37 cellular contexts compared by ENCODE assay signal in genomic region chr4:24968992-24969391, GRCh38. TPM values are rescaled to one million over a fixed set of nuclear protein-coding genes. Genes with fewer than 3 reads are reported as not detected.
"Had no signal": no experiment of that assay in that cellular context is flagged by ENCODE, and none has a peak within 500 bp of the region (broad histone marks: within the 10 kb centered on the region; RNA-seq: fewer than 3 reads in every experiment).

No MANE protein-coding gene starts in this region.

- H3K9me3 Mint-ChIP-seq: activated naive CD4-positive, alpha-beta T cell treated with anti-CD3 and anti-CD28 coated beads, Interleukin-2, amount 50 U/mL, for 24 hours; dendritic cell treated with granulocyte-macrophage colony-stimulating factor and Interleukin-4, amounts not matched to agents 40 ng/mL and 50 ng/mL, for 4 days had no signal

- H3K27ac Mint-ChIP-seq: activated CD4-positive, alpha-beta memory T cell treated with anti-CD3 and anti-CD28 coated beads for 36 hours; activated CD4-positive, alpha-beta T cell treated with anti-CD3 and anti-CD28 coated beads for 36 hours; activated CD4-positive, alpha-beta T cell treated with anti-CD3 and anti-CD28 coated beads, Interleukin-2, amount 10 ng/mL, durations not matched to agents 24 days and 14 days; activated CD8-positive, alpha-beta memory T cell treated with anti-CD3 and anti-CD28 coated beads, Interleukin-2, amount 10 ng/mL, durations not matched to agents 7 days and 5 days; activated CD8-positive, alpha-beta T cell treated with anti-CD3 and anti-CD28 coated beads, Interleukin-2, amount 10 ng/mL, durations not matched to agents 7 days and 5 days; activated naive CD4-positive, alpha-beta T cell treated with anti-CD3 and anti-CD28 coated beads for 36 hours; activated naive CD4-positive, alpha-beta T cell treated with anti-CD3 and anti-CD28 coated beads, Interleukin-2, amount 50 U/mL, for 24 hours; activated naive CD8-positive, alpha-beta T cell treated with anti-CD3 and anti-CD28 coated beads for 36 hours; activated naive CD8-positive, alpha-beta T cell treated with anti-CD3 and anti-CD28 coated beads, Interleukin-2, amount 50 U/mL, for 24 hours; activated T-helper 1 cell treated with anti-CD3 and anti-CD28 coated beads, Interleukin-12 subunit alpha, Interleukin-12 subunit beta, Interleukin-2, Interleukin-4 antibody, amounts not matched to agents 30 ng/mL and 10 ng/mL and 1 ng/mL, durations not matched to agents 14 hours and 24 hours and 36 hours; activated T-helper 2 cell treated with anti-CD3 and anti-CD28 coated beads, Interferon-gamma antibody, Interleukin-2, Interleukin-4, amounts not matched to agents 10 μg/mL and 5 μg/mL and 100 μg/mL, durations not matched to agents 14 hours and 24 hours and 36 hours; dendritic cell treated with granulocyte-macrophage colony-stimulating factor and Interleukin-4, amounts not matched to agents 40 ng/mL and 50 ng/mL, for 4 days; T-helper 17 cell; T-helper 2 cell treated with Interferon-gamma antibody and Interleukin-4, amounts not matched to agents 5 μg/mL and 100 μg/mL, for 36 hours had no signal

- H3K36me3 Mint-ChIP-seq: activated CD4-positive, alpha-beta memory T cell treated with anti-CD3 and anti-CD28 coated beads for 36 hours; activated CD8-positive, alpha-beta memory T cell treated with anti-CD3 and anti-CD28 coated beads, Interleukin-2, amount 10 ng/mL, durations not matched to agents 7 days and 5 days; activated naive CD4-positive, alpha-beta T cell treated with anti-CD3 and anti-CD28 coated beads, Interleukin-2, amount 50 U/mL, for 24 hours; activated naive CD8-positive, alpha-beta T cell treated with anti-CD3 and anti-CD28 coated beads for 36 hours had no signal

- H3K27ac ChIP-seq: adrenal gland, body of pancreas, cardiac muscle cell, coronary artery, dorsolateral prefrontal cortex, esophagus muscularis mucosa, foreskin keratinocyte, gastrocnemius medialis had no signal

- H3K27me3 Mint-ChIP-seq: activated CD4-positive, alpha-beta memory T cell treated with anti-CD3 and anti-CD28 coated beads for 36 hours; activated CD4-positive, alpha-beta T cell treated with anti-CD3 and anti-CD28 coated beads, Interleukin-2, amount 10 ng/mL, durations not matched to agents 24 days and 14 days; activated naive CD8-positive, alpha-beta T cell treated with anti-CD3 and anti-CD28 coated beads for 36 hours; dendritic cell treated with granulocyte-macrophage colony-stimulating factor and Interleukin-4, amounts not matched to agents 40 ng/mL and 50 ng/mL, for 4 days had no signal

- DNase-seq: activated CD4-positive, alpha-beta memory T cell treated with anti-CD3 and anti-CD28 coated beads for 36 hours; activated CD4-positive, alpha-beta T cell treated with anti-CD3 and anti-CD28 coated beads for 36 hours; activated CD4-positive, alpha-beta T cell treated with anti-CD3 and anti-CD28 coated beads, Interleukin-2, amount 10 ng/mL, durations not matched to agents 24 days and 14 days; activated CD4-positive, CD25-positive, alpha-beta regulatory T cell; activated CD4-positive, CD25-positive, alpha-beta regulatory T cell treated with anti-CD3 and anti-CD28 coated beads, Interleukin-2, amount 50 U/mL, for 72 hours; activated CD8-positive, alpha-beta memory T cell treated with anti-CD3 and anti-CD28 coated beads, Interleukin-2, amount 10 ng/mL, durations not matched to agents 7 days and 5 days; activated CD8-positive, alpha-beta memory T cell treated with anti-CD3 and anti-CD28 coated beads, Interleukin-2, amount 50 U/mL, for 4 hours; activated CD8-positive, alpha-beta T cell treated with anti-CD3 and anti-CD28 coated beads, Interleukin-2, amount 10 ng/mL, durations not matched to agents 7 days and 5 days; activated effector memory CD4-positive, alpha-beta T cell treated with anti-CD3 and anti-CD28 coated beads, Interleukin-2, amount 50 U/mL, for 16 hours; activated naive CD4-positive, alpha-beta T cell treated with anti-CD3 and anti-CD28 coated beads for 36 hours; activated naive CD8-positive, alpha-beta T cell treated with anti-CD3 and anti-CD28 coated beads for 36 hours; activated naive CD8-positive, alpha-beta T cell treated with anti-CD3 and anti-CD28 coated beads, Interleukin-2, amount 50 U/mL, for 24 hours; activated T-cell treated with anti-CD3 and anti-CD28 coated beads, Interleukin-2, amount 50 U/mL, for 1 hour; activated T-cell treated with anti-CD3 and anti-CD28 coated beads, Interleukin-2, amount 50 U/mL, for 48 hours; adrenal gland; amygdala; aorta; body of pancreas; dorsolateral prefrontal cortex; effector memory CD4-positive, alpha-beta T cell; erythroblast; foreskin keratinocyte; gastrocnemius medialis; glutamatergic neuron; T-helper 1 cell; T-helper 17 cell; T1000 had no signal

- H3K4me3 Mint-ChIP-seq: activated CD4-positive, alpha-beta memory T cell treated with anti-CD3 and anti-CD28 coated beads for 36 hours; activated CD4-positive, alpha-beta T cell treated with anti-CD3 and anti-CD28 coated beads for 36 hours; activated CD4-positive, alpha-beta T cell treated with anti-CD3 and anti-CD28 coated beads, Interleukin-2, amount 10 ng/mL, durations not matched to agents 24 days and 14 days; activated CD8-positive, alpha-beta memory T cell treated with anti-CD3 and anti-CD28 coated beads, Interleukin-2, amount 10 ng/mL, durations not matched to agents 7 days and 5 days; activated CD8-positive, alpha-beta T cell treated with anti-CD3 and anti-CD28 coated beads, Interleukin-2, amount 10 ng/mL, durations not matched to agents 7 days and 5 days; activated naive CD4-positive, alpha-beta T cell treated with anti-CD3 and anti-CD28 coated beads for 36 hours; activated naive CD4-positive, alpha-beta T cell treated with anti-CD3 and anti-CD28 coated beads, Interleukin-2, amount 50 U/mL, for 24 hours; activated naive CD8-positive, alpha-beta T cell treated with anti-CD3 and anti-CD28 coated beads for 36 hours; activated naive CD8-positive, alpha-beta T cell treated with anti-CD3 and anti-CD28 coated beads, Interleukin-2, amount 50 U/mL, for 24 hours; activated T-helper 1 cell treated with anti-CD3 and anti-CD28 coated beads, Interleukin-12 subunit alpha, Interleukin-12 subunit beta, Interleukin-2, Interleukin-4 antibody, amounts not matched to agents 30 ng/mL and 10 ng/mL and 1 ng/mL, durations not matched to agents 14 hours and 24 hours and 36 hours; central memory CD8-positive, alpha-beta T cell; dendritic cell treated with granulocyte-macrophage colony-stimulating factor and Interleukin-4, amounts not matched to agents 40 ng/mL and 50 ng/mL, for 4 days; T-helper 17 cell; T-helper 2 cell treated with Interferon-gamma antibody and Interleukin-4, amounts not matched to agents 5 μg/mL and 100 μg/mL, for 36 hours had no signal

- H3K27me3 ChIP-seq: adrenal gland, body of pancreas, cardiac muscle cell, dorsolateral prefrontal cortex, esophagus muscularis mucosa, foreskin keratinocyte, gastrocnemius medialis had no signal

- H3K4me3 ChIP-seq: adrenal gland, body of pancreas, cardiac muscle cell, coronary artery, dorsolateral prefrontal cortex, esophagus muscularis mucosa, gastrocnemius medialis had no signal

- H3K36me3 ChIP-seq: adrenal gland, cardiac muscle cell, esophagus muscularis mucosa, gastrocnemius medialis had no signal

- ATAC-seq: activated CD4-positive, alpha-beta T cell treated with anti-CD3 and anti-CD28 coated beads for 36 hours; activated CD8-positive, alpha-beta memory T cell treated with anti-CD3 and anti-CD28 coated beads, Interleukin-2, amount 10 ng/mL, durations not matched to agents 7 days and 5 days; activated CD8-positive, alpha-beta T cell treated with anti-CD3 and anti-CD28 coated beads, Interleukin-2, amount 10 ng/mL, durations not matched to agents 7 days and 5 days; activated naive CD8-positive, alpha-beta T cell treated with anti-CD3 and anti-CD28 coated beads, Interleukin-2, amount 50 U/mL, for 24 hours; body of pancreas; foreskin keratinocyte; gastrocnemius medialis; T-helper 17 cell had no signal

- H3K4me1 Mint-ChIP-seq: activated CD4-positive, alpha-beta T cell treated with anti-CD3 and anti-CD28 coated beads for 36 hours; activated CD4-positive, alpha-beta T cell treated with anti-CD3 and anti-CD28 coated beads, Interleukin-2, amount 10 ng/mL, durations not matched to agents 24 days and 14 days; activated CD8-positive, alpha-beta memory T cell treated with anti-CD3 and anti-CD28 coated beads, Interleukin-2, amount 10 ng/mL, durations not matched to agents 7 days and 5 days; activated naive CD4-positive, alpha-beta T cell treated with anti-CD3 and anti-CD28 coated beads, Interleukin-2, amount 50 U/mL, for 24 hours; activated naive CD8-positive, alpha-beta T cell treated with anti-CD3 and anti-CD28 coated beads for 36 hours; activated naive CD8-positive, alpha-beta T cell treated with anti-CD3 and anti-CD28 coated beads, Interleukin-2, amount 50 U/mL, for 24 hours; central memory CD8-positive, alpha-beta T cell; T-helper 17 cell had no signal

- H3K4me1 ChIP-seq: adrenal gland, body of pancreas, esophagus muscularis mucosa, foreskin keratinocyte, gastrocnemius medialis had no signal

- H3K9me3 ChIP-seq: adrenal gland, body of pancreas, esophagus muscularis mucosa, gastrocnemius medialis had no signal

RNA-seq across cellular contexts. Expression of gene CCDC149, which starts 56.1 kb away (rescaled TPM):
- total RNA-seq: activated CD4-positive, alpha-beta memory T cell treated with anti-CD3 and anti-CD28 coated beads for 36 hours; activated CD4-positive, alpha-beta T cell treated with anti-CD3 and anti-CD28 coated beads, Interleukin-2, amount 10 ng/mL, durations not matched to agents 24 days and 14 days; activated CD8-positive, alpha-beta memory T cell treated with anti-CD3 and anti-CD28 coated beads for 36 hours; activated CD8-positive, alpha-beta memory T cell treated with anti-CD3 and anti-CD28 coated beads, Interleukin-2, amount 10 ng/mL, durations not matched to agents 7 days and 5 days; activated CD8-positive, alpha-beta T cell treated with anti-CD3 and anti-CD28 coated beads, Interleukin-2, amount 10 ng/mL, durations not matched to agents 7 days and 5 days; activated naive CD4-positive, alpha-beta T cell treated with anti-CD3 and anti-CD28 coated beads for 36 hours; activated naive CD8-positive, alpha-beta T cell treated with anti-CD3 and anti-CD28 coated beads for 36 hours; activated T-helper 1 cell treated with anti-CD3 and anti-CD28 coated beads, Interleukin-12 subunit alpha, Interleukin-12 subunit beta, Interleukin-2, Interleukin-4 antibody, amounts not matched to agents 30 ng/mL and 10 ng/mL and 1 ng/mL, durations not matched to agents 14 hours and 24 hours and 36 hours; activated T-helper 2 cell treated with anti-CD3 and anti-CD28 coated beads, Interferon-gamma antibody, Interleukin-2, Interleukin-4, amounts not matched to agents 10 μg/mL and 5 μg/mL and 100 μg/mL, durations not matched to agents 14 hours and 24 hours and 36 hours had no signal
